15 cellular contexts compared by ENCODE assay signal in the genomic region with DNA sequence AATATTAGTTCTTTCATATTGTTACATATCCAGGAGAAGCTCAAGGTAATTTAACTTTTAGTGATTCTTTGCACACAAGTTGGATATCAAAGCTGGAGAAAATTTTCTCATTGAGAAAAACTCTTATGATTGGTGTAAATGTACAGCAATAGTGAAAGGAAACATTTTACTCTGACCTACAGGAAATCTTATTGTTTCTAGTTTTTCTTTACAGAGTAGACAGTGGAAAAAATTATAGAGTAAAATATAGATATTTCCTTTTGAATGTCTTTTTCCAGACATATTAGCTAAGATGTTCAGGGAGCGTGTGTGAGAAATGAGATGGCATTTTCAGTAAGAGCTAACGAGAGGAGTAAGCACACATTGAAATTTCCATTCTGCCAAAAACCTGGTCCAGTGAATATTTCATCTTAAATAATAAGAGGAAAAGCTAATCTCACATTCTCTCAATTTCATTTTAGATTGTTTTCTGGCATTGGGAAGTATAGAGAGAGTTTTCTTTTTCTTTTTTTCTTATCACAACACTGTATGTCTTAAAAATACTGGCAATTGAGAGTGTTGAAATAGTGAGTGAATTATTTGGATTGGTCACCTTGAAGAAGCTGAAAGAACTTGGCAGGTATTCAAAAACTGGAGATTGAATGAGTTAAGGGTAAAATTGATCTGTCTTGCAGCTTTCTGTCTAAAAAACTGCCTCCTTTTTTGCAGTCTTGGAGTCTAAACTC. TPM values are rescaled to one million over a fixed set of nuclear protein-coding genes. Genes with fewer than 3 reads are reported as not detected.
A peak's percentile ranks its signal among the peaks of the same experiment; 100 is the strongest.
DNase-seq lines count a peak whose midpoint lies in the region; ATAC-seq and TF ChIP-seq lines count a peak whose summit lies in the region.
"Had no signal": no experiment of that assay in that cellular context is flagged by ENCODE, and none has a peak within 500 bp of the region (broad histone marks: within the 10 kb centered on the region; RNA-seq: fewer than 3 reads in every experiment).

No MANE protein-coding gene starts in this region.

- no peak overlapping the region for H4K8ac ChIP-seq in mesenchymal stem cell (ENCODE audit: low read length)

- no peak for TF ChIP-seq RAD21 in SK-N-SH (IDR thresholded peaks at IDR 0.05; ENCODE audit: low read length)

- no peak overlapping the region for H2BK5ac ChIP-seq in mesenchymal stem cell (ENCODE audit: low read depth, low read length, poor library complexity, severe bottlenecking)

- no peaks in the 10 kb centered on the region for H4K20me1 ChIP-seq in SK-N-SH (ENCODE audit: insufficient read depth)

- H3K14ac ChIP-seq in mesenchymal stem cell (ENCODE audit: low read length in 2 of 2): no peak overlapping the region

- H3K18ac ChIP-seq in mesenchymal stem cell (ENCODE audit: low read depth in 1 of 2, low read length in 2 of 2): no peak overlapping the region

- no peaks in the 10 kb centered on the region for H3F3A ChIP-seq in SK-N-SH (replicated peaks; ENCODE audit: insufficient read depth)

- H3K79me1 ChIP-seq in mesenchymal stem cell (replicated peaks; ENCODE audit: low read length, poor library complexity, severe bottlenecking): no peaks in the 10 kb centered on the region

- no peak for TF ChIP-seq EP300 in SK-N-SH (IDR thresholded peaks at IDR 0.05; ENCODE audit: borderline replicate concordance in 1 of 2, low read depth in 1 of 2, low read length in 1 of 2)

- no peaks in the 10 kb centered on the region for H3K27me3 Mint-ChIP-seq in activated T-helper 17 cell treated with anti-CD3 and anti-CD28 coated beads, Interleukin-2, amount 50 U/mL, for 72 hours

- no peak for ATAC-seq in heart left ventricle
- ATAC-seq in activated T-helper 17 cell treated with anti-CD3 and anti-CD28 coated beads, Interleukin-2, amount 50 U/mL, for 72 hours (replicated peaks): peak; percentile 45
- ATAC-seq in upper lobe of right lung: peak; percentile 34
- no peak for ATAC-seq in left lobe of liver
- ATAC-seq: K562 had no signal

- H3K36me3 ChIP-seq in heart left ventricle: no peaks in the 10 kb centered on the region
- H3K36me3 ChIP-seq in mesenchymal stem cell (ENCODE audit: control insufficient read depth in 1 of 2, insufficient read depth in 2 of 2, low read depth in 1 of 2, low read length in 2 of 2): no peaks in the 10 kb centered on the region
- H3K36me3 ChIP-seq in upper lobe of right lung: no peaks in the 10 kb centered on the region
- H3K36me3 ChIP-seq in SK-N-SH (replicated peaks in 1 of 2; ENCODE audit: control insufficient read depth in 1 of 2, insufficient read depth in 2 of 2, low read length in 1 of 2): no peaks in the 10 kb centered on the region
- H3K36me3 ChIP-seq: gastroesophageal sphincter, sigmoid colon, WERI-Rb-1 had no signal

- H3K4me3 Mint-ChIP-seq in activated T-helper 17 cell treated with anti-CD3 and anti-CD28 coated beads, Interleukin-2, amount 50 U/mL, for 72 hours: peak overlapping the region; percentile 67

- no peaks in the 10 kb centered on the region for H3K79me2 ChIP-seq in SK-N-SH (ENCODE audit: insufficient read depth)

- no peak overlapping the region for H2BK120ac ChIP-seq in mesenchymal stem cell (ENCODE audit: low read depth, low read length)

- H3K4me3 ChIP-seq in heart left ventricle: no peak overlapping the region
- H3K4me3 ChIP-seq in mesenchymal stem cell (ENCODE audit: insufficient read depth in 1 of 2, low read depth in 1 of 2, low read length in 2 of 2): no peak overlapping the region
- no peak overlapping the region for H3K4me3 ChIP-seq in upper lobe of right lung
- no peak overlapping the region for H3K4me3 ChIP-seq in SK-N-SH (ENCODE audit: low read depth in 2 of 2, low read length in 1 of 2)
- H3K4me3 ChIP-seq: gastroesophageal sphincter, GM23248, K562, sigmoid colon, testis had no signal

- 64 to 75% (median 69%) methylated on average over 2 of the region's 2 CpGs for WGBS in heart left ventricle, 4 donors
- no CpG with 5 or more reads among the region's 2 CpGs for WGBS in mesenchymal stem cell
- 49% methylated on average over 2 of the region's 2 CpGs for WGBS in SK-N-SH (ENCODE audit: low lambda C conversion rate)

- no peak overlapping the region for H2AK5ac ChIP-seq in mesenchymal stem cell (ENCODE audit: low read length, severe bottlenecking)

- H3K4me1 Mint-ChIP-seq in activated T-helper 17 cell treated with anti-CD3 and anti-CD28 coated beads, Interleukin-2, amount 50 U/mL, for 72 hours: peaks cover 15% of the 10 kb centered on the region

- peak overlapping the region; percentile 20 for H3K9ac ChIP-seq in mesenchymal stem cell (ENCODE audit: low read length)
- H3K9ac ChIP-seq in SK-N-SH: no peak overlapping the region
- H3K9ac ChIP-seq: GM23248 had no signal

- POLR2A ChIA-PET in SK-N-SH (lab: Yijun Ruan, JAX): interaction anchor here (1.6 kb wide), 1 partner anchor 15 kb away, joined by 5 read pairs; the partner anchor contains the start of gene ATP8A1

- H3K4me1 ChIP-seq in heart left ventricle (peaks cover 0 to 15% (median 5%) of the 10 kb centered on the region in 12 donors), mesenchymal stem cell (ENCODE audit: control insufficient read depth, insufficient read depth, low read depth, low read length) (no peaks in the 10 kb centered on the region), upper lobe of right lung (peaks cover 6% of the 10 kb centered on the region), SK-N-SH (ENCODE audit: control insufficient read depth in 1 of 2, insufficient read depth in 2 of 2, low read depth in 1 of 2, low read length in 1 of 2) (peaks cover 0 to 9% of the 10 kb centered on the region in 2 experiments; a peak in 2 of 4 replicates)
- H3K4me1 ChIP-seq: sigmoid colon, testis had no signal

- CTCF ChIA-PET in SK-N-SH (lab: Yijun Ruan, JAX): interaction anchor here (0.9 to 1.2 kb wide), 2 partner anchors 10 to 18 kb away, joined by 3 read pairs; no protein-coding TSS in a partner anchor

- H3K9me2 ChIP-seq in SK-N-SH: no peaks in the 10 kb centered on the region

- no peak for TF ChIP-seq POLR2A in heart left ventricle (IDR thresholded peaks at IDR 0.05)

- no peak overlapping the region for H2BK15ac ChIP-seq in mesenchymal stem cell (ENCODE audit: low read depth, poor library complexity, severe bottlenecking)

- DNase-seq in heart left ventricle (no peak), cardiac septum (ENCODE audit: low spot score) (no peak), mesenchymal stem cell (no peak), upper lobe of right lung (no peak), SK-N-SH (no peak), left lobe of liver (ENCODE audit: low spot score) (no peak), glomerular visceral epithelial cell (ENCODE audit: extremely low spot score) (no peak)
- DNase-seq: NCI-H748 treated with DMSO at 0.1 percent for 48 hours, sigmoid colon, testis, WERI-Rb-1 had no signal

- H3K4ac ChIP-seq in mesenchymal stem cell (ENCODE audit: low read depth in 1 of 2, low read length in 2 of 2): no peak overlapping the region

- peaks cover 4% of the 10 kb centered on the region for H3K36me3 Mint-ChIP-seq in activated T-helper 17 cell treated with anti-CD3 and anti-CD28 coated beads, Interleukin-2, amount 50 U/mL, for 72 hours (ENCODE audit: low read depth)

- no peak overlapping the region for H3K4me2 ChIP-seq in mesenchymal stem cell (ENCODE audit: low read length, poor library complexity, severe bottlenecking)
- no peak overlapping the region for H3K4me2 ChIP-seq in SK-N-SH

- no peak overlapping the region for H4K91ac ChIP-seq in mesenchymal stem cell (ENCODE audit: low read length)

- no peak overlapping the region for H3K23ac ChIP-seq in mesenchymal stem cell (ENCODE audit: low read length in 2 of 2)

- H2AFZ ChIP-seq in mesenchymal stem cell (ENCODE audit: low read depth, low read length) (no peak overlapping the region), SK-N-SH (ENCODE audit: low read depth) (no peak overlapping the region)
- H2AFZ ChIP-seq: GM23248 had no signal

- peak overlapping the region; percentile 83 for H3K27ac Mint-ChIP-seq in activated T-helper 17 cell treated with anti-CD3 and anti-CD28 coated beads, Interleukin-2, amount 50 U/mL, for 72 hours

- H3K9me3 Mint-ChIP-seq in activated T-helper 17 cell treated with anti-CD3 and anti-CD28 coated beads, Interleukin-2, amount 50 U/mL, for 72 hours: peaks cover 4% of the 10 kb centered on the region

- intact Hi-C loops in heart left ventricle (cut with DNase I) (loop anchor here in 1 of 10 donors (5.0 kb wide), 1 partner anchor 100 kb away; no protein-coding TSS in a partner anchor), cardiac septum (cut with DNase I) (loop anchor here (10.0 kb wide), 1 partner anchor 72 kb away; no protein-coding TSS in a partner anchor), upper lobe of right lung (cut with DNase I) (no loop called here)

- no peak overlapping the region for H2BK12ac ChIP-seq in mesenchymal stem cell (ENCODE audit: low read length in 2 of 2)

- H3K27ac ChIP-seq in heart left ventricle (peak overlapping the region in 8 of 12 donors; percentile 8 to 42 (median 38)), mesenchymal stem cell (ENCODE audit: low read length, poor library complexity, severe bottlenecking) (no peak overlapping the region), upper lobe of right lung (peak overlapping the region; percentile 52), SK-N-SH (ENCODE audit: low read depth in 2 of 2, low read length in 1 of 2) (peak overlapping the region in 1 of 2 experiments; percentile 47; a peak in 2 of 4 replicates)
- H3K27ac ChIP-seq: gastroesophageal sphincter, GM23248, sigmoid colon, testis, WERI-Rb-1 had no signal

- TF ChIP-seq CTCF in heart left ventricle (IDR thresholded peaks at IDR 0.05) (no peak), upper lobe of right lung (IDR thresholded peaks at IDR 0.05) (no peak), SK-N-SH (IDR thresholded peaks at IDR 0.05) (no peak)

- no peaks in the 10 kb centered on the region for H3K27me3 ChIP-seq in heart left ventricle
- peaks cover 17 to 40% of the 10 kb centered on the region in 2 experiments for H3K27me3 ChIP-seq in mesenchymal stem cell (ENCODE audit: control insufficient read depth in 1 of 2, insufficient read depth in 1 of 2, low read length in 2 of 2)
- H3K27me3 ChIP-seq in upper lobe of right lung: no peaks in the 10 kb centered on the region
- H3K27me3 ChIP-seq in SK-N-SH (ENCODE audit: insufficient read depth): no peaks in the 10 kb centered on the region; the same call in 1 of the 2 replicates
- H3K27me3 ChIP-seq: sigmoid colon, testis had no signal

- no peaks in the 10 kb centered on the region for H3K9me3 ChIP-seq in heart left ventricle
- no peaks in the 10 kb centered on the region for H3K9me3 ChIP-seq in mesenchymal stem cell (ENCODE audit: control insufficient read depth, low read length)
- H3K9me3 ChIP-seq in upper lobe of right lung: no peaks in the 10 kb centered on the region
- no peaks in the 10 kb centered on the region for H3K9me3 ChIP-seq in SK-N-SH
- H3K9me3 ChIP-seq: gastroesophageal sphincter, sigmoid colon, testis had no signal

RNA-seq across cellular contexts. Expression of gene ATP8A1, which starts 15.6 kb away (rescaled TPM):
- total RNA-seq in heart left ventricle: 10 to 100 TPM; 12.9 to 29.7 (median 16.6) TPM
- polyA plus RNA-seq in heart left ventricle: 1 to 10 TPM; 4.6 to 6.4 TPM
- 22.1 TPM for total RNA-seq in cardiac septum
- total RNA-seq in activated T-helper 17 cell treated with anti-CD3 and anti-CD28 coated beads, Interleukin-2, amount 50 U/mL, for 72 hours: 10 to 100 TPM; 17.0 to 29.2 TPM
- 0.43 TPM for polyA plus RNA-seq in mesenchymal stem cell (2013, experiment 1 of 2)
- polyA plus RNA-seq in mesenchymal stem cell (2013, experiment 2 of 2): 0.36 TPM
- 79.3 TPM for total RNA-seq in upper lobe of right lung
- 0.38 and 0.78 TPM in 2 replicates for polyA plus RNA-seq in SK-N-SH (2012; rRNA removed)
- polyA plus RNA-seq in SK-N-SH (2012; cell fraction: cytosol; rRNA removed): 0.63 and 0.93 TPM in 2 replicates
- 0.75 and 1.7 TPM in 2 replicates for polyA plus RNA-seq in SK-N-SH (2012; cell fraction: nucleus; rRNA removed)
- total RNA-seq in left lobe of liver: 1.0 TPM

Comparison
In these comparisons a context has a peak if more than half of its experiments do, and no peak if none do; other contexts are left out.
1. ATAC-seq: peak in activated T-helper 17 cell treated with anti-CD3 and anti-CD28 coated beads, Interleukin-2, amount 50 U/mL, for 72 hours (single experiment) and upper lobe of right lung (single experiment); none in heart left ventricle (0 of 4) and left lobe of liver (single experiment).